8 cellular contexts compared by ENCODE assay signal in the genomic region with DNA sequence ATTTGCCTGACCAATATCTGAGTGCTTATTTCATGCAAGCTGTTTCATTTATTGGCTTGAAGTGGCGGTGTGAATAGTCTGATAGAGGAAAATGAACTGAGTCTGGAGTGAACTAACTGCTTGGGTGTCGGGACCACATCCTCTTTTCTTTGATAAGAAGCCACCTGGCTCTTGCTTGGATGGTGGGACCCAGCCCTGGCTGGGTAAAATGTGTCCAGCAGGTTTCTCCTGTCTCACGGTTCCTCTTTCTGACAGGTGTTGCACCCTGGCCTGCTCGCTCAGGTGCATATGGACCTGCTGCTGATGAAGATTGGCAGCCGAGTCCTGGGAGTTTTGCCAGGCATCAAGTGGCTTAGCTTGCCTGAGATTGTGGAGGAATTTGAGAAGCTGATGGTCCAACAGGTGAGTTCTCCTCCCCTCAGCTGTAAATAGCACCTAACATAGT. TPM values are rescaled to one million over a fixed set of nuclear protein-coding genes. Genes with fewer than 3 reads are reported as not detected.
A peak's percentile ranks its signal among the peaks of the same experiment; 100 is the strongest.
DNase-seq lines count a peak whose midpoint lies in the region; ATAC-seq lines count a peak whose summit lies in the region.

No MANE protein-coding gene starts in this region.

- H3K9me3 Mint-ChIP-seq in activated T-helper 1 cell treated with anti-CD3 and anti-CD28 coated beads, Interleukin-12 subunit alpha, Interleukin-12 subunit beta, Interleukin-2, Interleukin-4 antibody, amounts not matched to agents 30 ng/mL and 10 ng/mL and 1 ng/mL, durations not matched to agents 14 hours and 24 hours and 36 hours, result no peaks in the 10 kb centered on the region

- peaks cover 15% of the 10 kb centered on the region for H3K36me3 Mint-ChIP-seq in activated T-helper 1 cell treated with anti-CD3 and anti-CD28 coated beads, Interleukin-12 subunit alpha, Interleukin-12 subunit beta, Interleukin-2, Interleukin-4 antibody, amounts not matched to agents 30 ng/mL and 10 ng/mL and 1 ng/mL, durations not matched to agents 14 hours and 24 hours and 36 hours (ENCODE audit: low read depth)

- H3K27me3 Mint-ChIP-seq in activated T-helper 1 cell treated with anti-CD3 and anti-CD28 coated beads, Interleukin-12 subunit alpha, Interleukin-12 subunit beta, Interleukin-2, Interleukin-4 antibody, amounts not matched to agents 30 ng/mL and 10 ng/mL and 1 ng/mL, durations not matched to agents 14 hours and 24 hours and 36 hours (ENCODE audit: insufficient read depth), result no peaks in the 10 kb centered on the region

- DNase-seq in NCI-H2196 (lab: John Stamatoyannopoulos, UW; ENCODE audit: unreplicated experiment), result peak; percentile 21
- no peak for DNase-seq in NCI-H2196 treated with DMSO at 0.1 percent for 48 hours (lab: John Stamatoyannopoulos, UW; ENCODE audit: unreplicated experiment)
- DNase-seq in activated T-helper 1 cell treated with anti-CD3 and anti-CD28 coated beads, Interleukin-12 subunit alpha, Interleukin-12 subunit beta, Interleukin-2, Interleukin-4 antibody, amounts not matched to agents 30 ng/mL and 10 ng/mL and 1 ng/mL, durations not matched to agents 14 hours and 24 hours and 36 hours (ENCODE audit: low spot score), result no peak
- DNase-seq in pons (ENCODE audit: low spot score), result peak; percentile 42
- no peak for DNase-seq in effector CD4-positive, alpha-beta T cell
- DNase-seq in islet precursor cell, result no peak

- no peak overlapping the region for H3K27ac Mint-ChIP-seq in activated T-helper 1 cell treated with anti-CD3 and anti-CD28 coated beads, Interleukin-12 subunit alpha, Interleukin-12 subunit beta, Interleukin-2, Interleukin-4 antibody, amounts not matched to agents 30 ng/mL and 10 ng/mL and 1 ng/mL, durations not matched to agents 14 hours and 24 hours and 36 hours

- intact Hi-C loops in activated T-helper 1 cell treated with anti-CD3 and anti-CD28 coated beads, Interleukin-12 subunit alpha, Interleukin-12 subunit beta, Interleukin-2, Interleukin-4 antibody, amounts not matched to agents 30 ng/mL and 10 ng/mL and 1 ng/mL, durations not matched to agents 14 hours and 24 hours and 36 hours (cut with micrococcal nuclease), result loop anchor here (5.0 kb wide), 2 partner anchors 197 to 442 kb away; partner anchors contain the start of gene MKRN1

- H3K4me1 Mint-ChIP-seq in activated T-helper 1 cell treated with anti-CD3 and anti-CD28 coated beads, Interleukin-12 subunit alpha, Interleukin-12 subunit beta, Interleukin-2, Interleukin-4 antibody, amounts not matched to agents 30 ng/mL and 10 ng/mL and 1 ng/mL, durations not matched to agents 14 hours and 24 hours and 36 hours (ENCODE audit: low read depth), result peaks cover 27% of the 10 kb centered on the region

- ATAC-seq in HG02981 (IDR thresholded peaks at IDR 0.05; ENCODE audit: unreplicated experiment) (peak; percentile 35), HG03565 (IDR thresholded peaks at IDR 0.05; ENCODE audit: unreplicated experiment) (no peak)

- peak overlapping the region; percentile 88 for H3K4me3 Mint-ChIP-seq in activated T-helper 1 cell treated with anti-CD3 and anti-CD28 coated beads, Interleukin-12 subunit alpha, Interleukin-12 subunit beta, Interleukin-2, Interleukin-4 antibody, amounts not matched to agents 30 ng/mL and 10 ng/mL and 1 ng/mL, durations not matched to agents 14 hours and 24 hours and 36 hours

RNA-seq across cellular contexts. Expression of gene ADCK2, which starts 1.6 kb away (rescaled TPM):
- total RNA-seq in activated T-helper 1 cell treated with anti-CD3 and anti-CD28 coated beads, Interleukin-12 subunit alpha, Interleukin-12 subunit beta, Interleukin-2, Interleukin-4 antibody, amounts not matched to agents 30 ng/mL and 10 ng/mL and 1 ng/mL, durations not matched to agents 14 hours and 24 hours and 36 hours, result 21.1 and 23.5 TPM in 2 replicates

RNA-seq across cellular contexts. Expression of gene NDUFB2, which starts 22.1 kb away (rescaled TPM):
- total RNA-seq in activated T-helper 1 cell treated with anti-CD3 and anti-CD28 coated beads, Interleukin-12 subunit alpha, Interleukin-12 subunit beta, Interleukin-2, Interleukin-4 antibody, amounts not matched to agents 30 ng/mL and 10 ng/mL and 1 ng/mL, durations not matched to agents 14 hours and 24 hours and 36 hours, result 178 and 194 TPM in 2 replicates

RNA-seq across cellular contexts. Expression of gene DENND2A, which starts 33.8 kb away (rescaled TPM):
- not detected in 2 replicates for total RNA-seq in activated T-helper 1 cell treated with anti-CD3 and anti-CD28 coated beads, Interleukin-12 subunit alpha, Interleukin-12 subunit beta, Interleukin-2, Interleukin-4 antibody, amounts not matched to agents 30 ng/mL and 10 ng/mL and 1 ng/mL, durations not matched to agents 14 hours and 24 hours and 36 hours

Comparison
In these comparisons a context has a peak if more than half of its experiments do, and no peak if none do; other contexts are left out.
1. DNase-seq: peak in NCI-H2196 (single experiment) and pons (single experiment); none in NCI-H2196 treated with DMSO at 0.1 percent for 48 hours (single experiment), activated T-helper 1 cell treated with anti-CD3 and anti-CD28 coated beads, Interleukin-12 subunit alpha, Interleukin-12 subunit beta, Interleukin-2, Interleukin-4 antibody, amounts not matched to agents 30 ng/mL and 10 ng/mL and 1 ng/mL, durations not matched to agents 14 hours and 24 hours and 36 hours (single experiment), effector CD4-positive, alpha-beta T cell (single experiment) and islet precursor cell (single experiment).